ENCODE assay signal across 4 cellular contexts in genomic region chr6:149006236-149006635, GRCh38.
DNase-seq lines count a peak whose midpoint lies in the region; ATAC-seq, FAIRE-seq and TF ChIP-seq lines count a peak whose summit lies in the region.
"Not testable (repeated sequence)": the region's sequence is repeated elsewhere in the genome, so short reads cannot be mapped to it uniquely, and the experiment has no call there.

No MANE protein-coding gene starts in this region.

- H3K36me3 ChIP-seq in HEK293 (ENCODE audit: control insufficient read depth in 2 of 2, insufficient read depth in 1 of 2, low read length in 2 of 2); K562 (ENCODE audit: control insufficient read depth, insufficient read depth, low read length): not testable (repeated sequence)

- not testable (repeated sequence) for TF ChIP-seq CTCF in HEK293 (tag by site-specific recombination; IDR thresholded peaks at IDR 0.05); K562 (IDR thresholded peaks at IDR 0.05 in 2 of 3, conservative IDR thresholded peaks at IDR 0.05 in 1 of 3; ENCODE audit: insufficient read depth in 2 of 3, low read depth in 1 of 3, low read length in 3 of 3); endothelial cell (IDR thresholded peaks at IDR 0.05; ENCODE audit: unreplicated experiment)

- H3K9me3 Mint-ChIP-seq in endothelial cell (ENCODE audit: unreplicated experiment); stimulated activated naive B cell treated with anti-CD40 and anti-IgM and Interleukin-4, amounts not matched to agents 10 μg/mL and 1 μg/mL and 100 μg/mL, for 72 hours: not testable (repeated sequence)

- 0% methylated on average over 1 of the region's 1 CpG for WGBS in K562 (ENCODE audit: insufficient coverage, low coverage, missing lambda C conversion rate)

- H3K36me3 Mint-ChIP-seq in endothelial cell (ENCODE audit: low read depth, unreplicated experiment) = peaks cover 30% of the 10 kb centered on the region
- H3K36me3 Mint-ChIP-seq in stimulated activated naive B cell treated with anti-CD40 and anti-IgM and Interleukin-4, amounts not matched to agents 10 μg/mL and 1 μg/mL and 100 μg/mL, for 72 hours = peaks cover 24 to 46% of the 10 kb centered on the region in 2 donors

- not testable (repeated sequence) for TF ChIP-seq RAD21 in K562 (CRISPR knock-in tag; conservative IDR thresholded peaks at IDR 0.05 in 1 of 2, IDR thresholded peaks at IDR 0.05 in 1 of 2)

- BruUV-seq in K562 (replicated peaks; lab: Mats Ljungman, UMichigan) = not testable (repeated sequence)

- TF ChIP-seq EP300 in K562 (IDR thresholded peaks at IDR 0.05; ENCODE audit: low read length) = not testable (repeated sequence)

- CTCF ChIA-PET in HEK293 (lab: Yijun Ruan, JAX) (interaction anchor here (0.6 to 2.6 kb wide), 3 partner anchors 22 to 255 kb away, joined by 3 to 8 read pairs (median 3); no protein-coding TSS in a partner anchor), K562 (lab: Yijun Ruan, JAX; ENCODE audit: low intra/inter-chr PET ratio) (interaction anchor here (0.7 kb wide), 1 partner anchor 190 kb away, joined by 3 read pairs; no protein-coding TSS in a partner anchor)

- in situ Hi-C loops in K562 (cut with MboI) = not testable (repeated sequence)

- TF ChIP-seq POLR2A in K562 (conservative IDR thresholded peaks at IDR 0.05) = not testable (repeated sequence)

- not testable (repeated sequence) for H3K27me3 Mint-ChIP-seq in endothelial cell (ENCODE audit: unreplicated experiment); stimulated activated naive B cell treated with anti-CD40 and anti-IgM and Interleukin-4, amounts not matched to agents 10 μg/mL and 1 μg/mL and 100 μg/mL, for 72 hours

- peak overlapping the region; percentile 58 for H3K27ac Mint-ChIP-seq in endothelial cell (ENCODE audit: unreplicated experiment)
- peak overlapping the region; percentile 22 for H3K27ac Mint-ChIP-seq in stimulated activated naive B cell treated with anti-CD40 and anti-IgM and Interleukin-4, amounts not matched to agents 10 μg/mL and 1 μg/mL and 100 μg/mL, for 72 hours

- not testable (repeated sequence) for H3K27me3 ChIP-seq in K562 (ENCODE audit: control insufficient read depth in 2 of 2, insufficient read depth in 2 of 2, low read length in 2 of 2)

- H3K9ac ChIP-seq in K562 (ENCODE audit: insufficient read depth in 1 of 2, low read depth in 2 of 2, low read length in 2 of 2) = not testable (repeated sequence)

- H3K4me1 ChIP-seq in HEK293 (ENCODE audit: control insufficient read depth, insufficient read depth, low read length); K562 (replicated peaks in 1 of 2; ENCODE audit: control insufficient read depth in 2 of 2, insufficient read depth in 2 of 2, low read length in 2 of 2): not testable (repeated sequence)

- POLR2A ChIA-PET in HEK293 (lab: Yijun Ruan, JAX); K562 (lab: Yijun Ruan, JAX): not testable (repeated sequence)

- not testable (repeated sequence) for H3K4me2 ChIP-seq in K562 (ENCODE audit: insufficient read depth, low read length)

- H3K9me3 ChIP-seq in HEK293 (ENCODE audit: control insufficient read depth, insufficient read depth, low read depth, low read length); K562 (replicated peaks; ENCODE audit: control insufficient read depth, insufficient read depth, low read depth, low read length): not testable (repeated sequence)

- H3K9me1 ChIP-seq in K562 (ENCODE audit: control insufficient read depth, insufficient read depth, low read length) = not testable (repeated sequence)

- H3K27ac ChIP-seq in HEK293 (ENCODE audit: extremely low read depth, low read depth, low read length); K562 (ENCODE audit: extremely low read depth, low read depth, low read length): not testable (repeated sequence)

- not testable (repeated sequence) for H3K4me3 ChIP-seq in HEK293 (ENCODE audit: low read depth, low read length); K562

- not testable (repeated sequence) for FAIRE-seq in K562 (lab: Jason Lieb, UNC)

- H4K20me1 ChIP-seq in K562 (replicated peaks; ENCODE audit: control insufficient read depth, insufficient read depth, low read length) = not testable (repeated sequence)

- ATAC-seq in K562; stimulated activated naive B cell treated with anti-CD40 and anti-IgM and Interleukin-4, amounts not matched to agents 10 μg/mL and 1 μg/mL and 100 μg/mL, for 72 hours (replicated peaks): not testable (repeated sequence)

- not testable (repeated sequence) for H3K4me1 Mint-ChIP-seq in endothelial cell (ENCODE audit: unreplicated experiment); stimulated activated naive B cell treated with anti-CD40 and anti-IgM and Interleukin-4, amounts not matched to agents 10 μg/mL and 1 μg/mL and 100 μg/mL, for 72 hours

- H3K79me2 ChIP-seq in K562 (ENCODE audit: control insufficient read depth, insufficient read depth, low read length) = not testable (repeated sequence)

- H2AFZ ChIP-seq in K562 (ENCODE audit: low read depth, low read length) = not testable (repeated sequence)

- H3K4me3 Mint-ChIP-seq in endothelial cell (ENCODE audit: unreplicated experiment) = peak overlapping the region; percentile 24
- not testable (repeated sequence) for H3K4me3 Mint-ChIP-seq in stimulated activated naive B cell treated with anti-CD40 and anti-IgM and Interleukin-4, amounts not matched to agents 10 μg/mL and 1 μg/mL and 100 μg/mL, for 72 hours

- intact Hi-C loops in K562 (cut with micrococcal nuclease) = not testable (repeated sequence)

- not testable (repeated sequence) for DNase-seq in K562 (ENCODE audit: extremely low read depth in 1 of 4, low spot score in 3 of 4); endothelial cell (ENCODE audit: low spot score); stimulated activated naive B cell treated with anti-CD40 and anti-IgM and Interleukin-4, amounts not matched to agents 10 μg/mL and 1 μg/mL and 100 μg/mL, for 72 hours

TF ChIP-seq in HEK293, 187 proteins besides CTCF, POLR2A, EP300 and RAD21:
- peak; percentile 76 for TF ChIP-seq ZNF580 (tag by site-specific recombination; IDR thresholded peaks at IDR 0.05)
- TF ChIP-seq ZNF280D (tag by site-specific recombination; IDR thresholded peaks at IDR 0.05) = peak; percentile 69; the same call in 1 of the 2 replicates
- peak; percentile 88 for TF ChIP-seq ZNF146 (tag by site-specific recombination; IDR thresholded peaks at IDR 0.05)
TF ChIP-seq in HEK293: peak in this region for 3; not testable (repeated sequence) for 184.

TF ChIP-seq in K562, 482 proteins besides CTCF, POLR2A, EP300 and RAD21:
- peak; percentile 83 for TF ChIP-seq ZNF146 (CRISPR knock-in tag; IDR thresholded peaks at IDR 0.05; ENCODE audit: unreplicated experiment)
